1 cellular context compared by ENCODE assay signal in genomic region chr5:157289164-157289819, GRCh38.
TF ChIP-seq lines count a peak whose summit lies in the region.

No MANE protein-coding gene starts in this region.

TF ChIP-seq in liver, 16 proteins besides CTCF, POLR2A, EP300 and RAD21 (continued from another document):
- no peak for TF ChIP-seq YY1 (IDR thresholded peaks at IDR 0.05)
- TF ChIP-seq HNF4G (IDR thresholded peaks at IDR 0.05) = no peak
- no peak for TF ChIP-seq SP1 (IDR thresholded peaks at IDR 0.05)
- TF ChIP-seq FOXA2 (IDR thresholded peaks at IDR 0.05) = no peak
TF ChIP-seq in liver: peak in this region for 0.
